ENCODE assay signal across 15 cellular contexts in genomic region chr19:4015705-4016402, GRCh38. TPM values are rescaled to one million over a fixed set of nuclear protein-coding genes. Genes with fewer than 3 reads are reported as not detected.
A peak's percentile ranks its signal among the peaks of the same experiment; 100 is the strongest.
DNase-seq lines count a peak whose midpoint lies in the region; ATAC-seq and TF ChIP-seq lines count a peak whose summit lies in the region.
"Had no signal": no experiment of that assay in that cellular context is flagged by ENCODE, and none has a peak within 500 bp of the region (broad histone marks: within the 10 kb centered on the region; RNA-seq: fewer than 3 reads in every experiment).

No MANE protein-coding gene starts in this region.

- H3F3A ChIP-seq in SK-N-SH (replicated peaks; ENCODE audit: insufficient read depth), result no peaks in the 10 kb centered on the region

- peaks cover 8% of the 10 kb centered on the region for H3K36me3 Mint-ChIP-seq in activated T-cell treated with anti-CD3 and anti-CD28 coated beads, Interleukin-2, amount 50 U/mL, for 4 hours (ENCODE audit: insufficient read depth)

- H4K91ac ChIP-seq in trophoblast cell (ENCODE audit: low read depth, low read length), result peak overlapping the region; percentile 65

- CTCF ChIA-PET in SK-N-SH (lab: Yijun Ruan, JAX), result no interaction called here

- H3K79me1 ChIP-seq in trophoblast cell (ENCODE audit: low read length), result peaks cover 16% of the 10 kb centered on the region

- H2BK120ac ChIP-seq in trophoblast cell (ENCODE audit: insufficient read depth, low read length, poor library complexity), result peak overlapping the region; percentile 65

- H3K9me2 ChIP-seq in SK-N-SH, result no peaks in the 10 kb centered on the region

- no peaks in the 10 kb centered on the region for H3K27me3 Mint-ChIP-seq in activated T-cell treated with anti-CD3 and anti-CD28 coated beads, Interleukin-2, amount 50 U/mL, for 4 hours (ENCODE audit: low read depth)

- peak overlapping the region; percentile 26 for H2BK12ac ChIP-seq in trophoblast cell (ENCODE audit: low read length)

- H3K4me1 ChIP-seq in SK-N-SH (ENCODE audit: control insufficient read depth in 1 of 2, insufficient read depth in 2 of 2, low read depth in 1 of 2, low read length in 1 of 2) (peaks cover 0 to 32% of the 10 kb centered on the region in 2 experiments; a peak in 1 of 4 replicates), right atrium auricular region (peaks cover 0 to 44% of the 10 kb centered on the region in 2 donors), trophoblast cell (ENCODE audit: control insufficient read depth in 1 of 2, insufficient read depth in 2 of 2, low read length in 2 of 2) (peaks cover 28 to 34% of the 10 kb centered on the region in 2 experiments), upper lobe of right lung (peaks cover 11% of the 10 kb centered on the region)

- H3K4me3 Mint-ChIP-seq in activated T-cell treated with anti-CD3 and anti-CD28 coated beads, Interleukin-2, amount 50 U/mL, for 4 hours, result no peak overlapping the region

- H3K27me3 ChIP-seq in SK-N-SH (ENCODE audit: insufficient read depth) (no peaks in the 10 kb centered on the region), right atrium auricular region (no peaks in the 10 kb centered on the region), trophoblast cell (ENCODE audit: insufficient read depth, low read length) (no peaks in the 10 kb centered on the region), upper lobe of right lung (no peaks in the 10 kb centered on the region)

- H3K79me2 ChIP-seq in SK-N-SH (ENCODE audit: insufficient read depth) (peaks cover 76% of the 10 kb centered on the region), trophoblast cell (ENCODE audit: control insufficient read depth, insufficient read depth, low read length, poor library complexity) (peaks cover 11% of the 10 kb centered on the region)

- TF ChIP-seq RAD21 in SK-N-SH (IDR thresholded peaks at IDR 0.05; ENCODE audit: low read length), result no peak

- H3K4ac ChIP-seq in trophoblast cell (ENCODE audit: low read depth, low read length), result peak overlapping the region; percentile 29

- peaks cover 14% of the 10 kb centered on the region for H3K4me1 Mint-ChIP-seq in activated T-cell treated with anti-CD3 and anti-CD28 coated beads, Interleukin-2, amount 50 U/mL, for 4 hours (ENCODE audit: low read depth)

- peak overlapping the region; percentile 53 for H4K8ac ChIP-seq in trophoblast cell (ENCODE audit: low read depth, low read length)

- TF ChIP-seq CTCF in SK-N-SH (IDR thresholded peaks at IDR 0.05) (no peak), right atrium auricular region (IDR thresholded peaks at IDR 0.05) (no peak), upper lobe of right lung (IDR thresholded peaks at IDR 0.05) (no peak)

- H3K4me2 ChIP-seq in SK-N-SH (no peak overlapping the region), trophoblast cell (ENCODE audit: low read length) (peak overlapping the region; percentile 39)

- DNase-seq in SK-N-SH (peak; percentile 83), right atrium auricular region (ENCODE audit: low spot score) (no peak), trophoblast cell (no peak), upper lobe of right lung (peak; percentile 63)
- DNase-seq in stimulated activated CD4-positive, alpha-beta T cell treated with anti-CD3 and anti-CD28 coated beads, Interleukin-12 subunit alpha, Interleukin-12 subunit beta, amount 100 ng/mL, for 4 hours, result no peak
- DNase-seq in activated T-cell treated with anti-CD3 and anti-CD28 coated beads, Interleukin-2, amount 50 U/mL, for 4 hours, result no peak
- DNase-seq: 8988T; activated CD4-positive, alpha-beta T cell treated with anti-CD3 and anti-CD28 coated beads, Interleukin-2, amount 50 U/mL, for 48 hours; activated gamma-delta T cell; COR-L47; erythroblast; NCI-H1105 treated with DMSO at 0.1 percent for 48 hours; T1000 had no signal

- intact Hi-C loops in upper lobe of right lung (cut with DNase I), result no loop called here

- H2AK5ac ChIP-seq in trophoblast cell (ENCODE audit: low read length), result peak overlapping the region; percentile 51

- no peak overlapping the region for H3K23ac ChIP-seq in trophoblast cell (ENCODE audit: low read length)

- H4K12ac ChIP-seq in trophoblast cell (ENCODE audit: low read depth, low read length), result no peak overlapping the region

- POLR2A ChIA-PET in SK-N-SH (lab: Yijun Ruan, JAX), result interaction anchor here (1.5 kb wide), 1 partner anchor 31 kb away, joined by 6 read pairs; the partner anchor contains the start of gene EEF2

- peak overlapping the region; percentile 80 for H2BK5ac ChIP-seq in trophoblast cell (ENCODE audit: low read depth, low read length, poor library complexity)

- H3K4me3 ChIP-seq in SK-N-SH (ENCODE audit: low read depth in 2 of 2, low read length in 1 of 2), result no peak overlapping the region
- H3K4me3 ChIP-seq in right atrium auricular region, result peak overlapping the region in 1 of 2 donors; percentile 27
- no peak overlapping the region for H3K4me3 ChIP-seq in trophoblast cell (ENCODE audit: low read depth, low read length)
- no peak overlapping the region for H3K4me3 ChIP-seq in upper lobe of right lung

- no peak for TF ChIP-seq EP300 in SK-N-SH (IDR thresholded peaks at IDR 0.05; ENCODE audit: borderline replicate concordance in 1 of 2, low read depth in 1 of 2, low read length in 1 of 2)

- H2AFZ ChIP-seq in SK-N-SH (ENCODE audit: low read depth) (no peak overlapping the region), trophoblast cell (ENCODE audit: insufficient read depth, low read length, poor library complexity) (no peak overlapping the region)

- peaks cover 82% of the 10 kb centered on the region for H4K20me1 ChIP-seq in SK-N-SH (ENCODE audit: insufficient read depth)

- H3K9ac ChIP-seq in SK-N-SH (no peak overlapping the region), trophoblast cell (ENCODE audit: low read length) (peak overlapping the region; percentile 21)

- WGBS in SK-N-SH (ENCODE audit: low lambda C conversion rate), result 90% methylated on average over 17 of the region's 37 CpGs
- no CpG with 5 or more reads among the region's 37 CpGs for WGBS in trophoblast cell (ENCODE audit: extremely low coverage, insufficient coverage, insufficient read length)

- H3K18ac ChIP-seq in trophoblast cell (ENCODE audit: low read length), result peak overlapping the region; percentile 76

- H3K36me3 ChIP-seq in SK-N-SH (replicated peaks in 1 of 2; ENCODE audit: control insufficient read depth in 1 of 2, insufficient read depth in 2 of 2, low read length in 1 of 2), result peaks cover 0 to 32% of the 10 kb centered on the region in 2 experiments
- H3K36me3 ChIP-seq in right atrium auricular region, result peaks cover 28% of the 10 kb centered on the region
- peaks cover 48 to 49% of the 10 kb centered on the region in 2 experiments for H3K36me3 ChIP-seq in trophoblast cell (ENCODE audit: control insufficient read depth in 1 of 2, insufficient read depth in 2 of 2, low read length in 2 of 2)
- H3K36me3 ChIP-seq in upper lobe of right lung, result peaks cover 28% of the 10 kb centered on the region

- H3K9me3 Mint-ChIP-seq in activated T-cell treated with anti-CD3 and anti-CD28 coated beads, Interleukin-2, amount 50 U/mL, for 4 hours, result no peaks in the 10 kb centered on the region

- H3K9me3 ChIP-seq in SK-N-SH (no peaks in the 10 kb centered on the region), right atrium auricular region (no peaks in the 10 kb centered on the region), trophoblast cell (ENCODE audit: insufficient read depth, low read depth, low read length) (no peaks in the 10 kb centered on the region), upper lobe of right lung (no peaks in the 10 kb centered on the region)

- H3K27ac ChIP-seq in SK-N-SH (ENCODE audit: low read depth in 2 of 2, low read length in 1 of 2) (peak overlapping the region in 1 of 2 experiments; percentile 84; a peak in 2 of 4 replicates), right atrium auricular region (peak overlapping the region; percentile 44 to 66), trophoblast cell (ENCODE audit: low read depth, low read length) (peak overlapping the region; percentile 79), upper lobe of right lung (peak overlapping the region; percentile 8)

- ATAC-seq in SK-N-SH treated with all-trans-retinoic acid at 6 μM for 48 hours (no peak), upper lobe of right lung (no peak), HG03108 (IDR thresholded peaks at IDR 0.05; ENCODE audit: unreplicated experiment) (no peak)
- no peak for ATAC-seq in activated T-cell treated with anti-CD3 and anti-CD28 coated beads, Interleukin-2, amount 50 U/mL, for 4 hours

- H3K14ac ChIP-seq in trophoblast cell (ENCODE audit: low read length), result peak overlapping the region; percentile 52

TF ChIP-seq in SK-N-SH treated with all-trans-retinoic acid at 6 μM for 48 hours, 23 proteins besides CTCF, POLR2A, EP300 and RAD21 (continues in another document):
- TF ChIP-seq TCF4 (CRISPR knock-in tag; IDR thresholded peaks at IDR 0.05; ENCODE audit: borderline replicate concordance) (no peak), RARB (CRISPR knock-in tag; IDR thresholded peaks at IDR 0.05) (no peak), GLIS3 (CRISPR knock-in tag; IDR thresholded peaks at IDR 0.05) (no peak)

RNA-seq across cellular contexts. Expression of gene PIAS4, which starts 8.3 kb away (rescaled TPM):
- polyA plus RNA-seq in SK-N-SH (2012; rRNA removed), result 7.7 and 14.1 TPM in 2 replicates
- polyA plus RNA-seq in SK-N-SH (2012; cell fraction: cytosol; rRNA removed), result 4.8 and 7.9 TPM in 2 replicates
- 17.7 and 23.8 TPM in 2 replicates for polyA plus RNA-seq in SK-N-SH (2012; cell fraction: nucleus; rRNA removed)
- total RNA-seq in right atrium auricular region (10 to 100 TPM; 10.9 to 11.4 TPM), upper lobe of right lung (25.4 TPM)
- polyA plus RNA-seq in trophoblast cell (2013), result 73.6 and 81.3 TPM in 2 replicates
- 10 to 100 TPM; 33.9 to 37.0 (median 35.3) TPM for total RNA-seq in activated T-cell treated with anti-CD3 and anti-CD28 coated beads, Interleukin-2, amount 50 U/mL, for 4 hours

RNA-seq across cellular contexts. Expression of gene EEF2, which starts 30.6 kb away (rescaled TPM):
- 1,295 and 1,553 TPM in 2 replicates for polyA plus RNA-seq in SK-N-SH (2012; rRNA removed)
- polyA plus RNA-seq in SK-N-SH (2012; cell fraction: cytosol; rRNA removed), result 756 and 1,170 TPM in 2 replicates
- polyA plus RNA-seq in SK-N-SH (2012; cell fraction: nucleus; rRNA removed), result 816 and 855 TPM in 2 replicates
- total RNA-seq in right atrium auricular region, result 1,000 to 10,000 TPM; 1,205 to 1,737 TPM
- polyA plus RNA-seq in trophoblast cell (2013), result 1,711 and 1,770 TPM in 2 replicates
- 1,960 TPM for total RNA-seq in upper lobe of right lung
- total RNA-seq in activated T-cell treated with anti-CD3 and anti-CD28 coated beads, Interleukin-2, amount 50 U/mL, for 4 hours, result 1,000 to 10,000 TPM; 3,493 to 4,080 (median 3,609) TPM

RNA-seq across cellular contexts. Expression of gene DAPK3, which starts 45.0 kb away (rescaled TPM):
- 118 and 142 TPM in 2 replicates for polyA plus RNA-seq in SK-N-SH (2012; rRNA removed)
- 67.8 and 92.3 TPM in 2 replicates for polyA plus RNA-seq in SK-N-SH (2012; cell fraction: cytosol; rRNA removed)
- polyA plus RNA-seq in SK-N-SH (2012; cell fraction: nucleus; rRNA removed), result 184 and 238 TPM in 2 replicates
- total RNA-seq in right atrium auricular region (100 to 1,000 TPM in 1 of 2 donors, 10 to 100 TPM in 1; 46.2 to 202 TPM), upper lobe of right lung (70.7 TPM)
- polyA plus RNA-seq in trophoblast cell (2013), result 151 and 155 TPM in 2 replicates
- 10 to 100 TPM; 41.6 to 44.3 (median 42.6) TPM for total RNA-seq in activated T-cell treated with anti-CD3 and anti-CD28 coated beads, Interleukin-2, amount 50 U/mL, for 4 hours

RNA-seq across cellular contexts. Expression of gene ZBTB7A, which starts 50.8 kb away (rescaled TPM):
- polyA plus RNA-seq in SK-N-SH (2012; rRNA removed), result 5.6 and 7.4 TPM in 2 replicates
- 2.8 and 5.8 TPM in 2 replicates for polyA plus RNA-seq in SK-N-SH (2012; cell fraction: cytosol; rRNA removed)
- polyA plus RNA-seq in SK-N-SH (2012; cell fraction: nucleus; rRNA removed), result 17.7 and 19.8 TPM in 2 replicates
- total RNA-seq in right atrium auricular region (10 to 100 TPM; 33.8 to 50.0 TPM), upper lobe of right lung (54.3 TPM)
- 33.3 and 34.5 TPM in 2 replicates for polyA plus RNA-seq in trophoblast cell (2013)
- 10 to 100 TPM; 46.6 to 49.6 (median 47.4) TPM for total RNA-seq in activated T-cell treated with anti-CD3 and anti-CD28 coated beads, Interleukin-2, amount 50 U/mL, for 4 hours

Comparison
In these comparisons a context has a peak if more than half of its experiments do, and no peak if none do; other contexts are left out.
1. DNase-seq: peak in SK-N-SH (single experiment) and upper lobe of right lung (single experiment); none in right atrium auricular region (single experiment), trophoblast cell (0 of 2), stimulated activated CD4-positive, alpha-beta T cell treated with anti-CD3 and anti-CD28 coated beads, Interleukin-12 subunit alpha, Interleukin-12 subunit beta, amount 100 ng/mL, for 4 hours (single experiment) and activated T-cell treated with anti-CD3 and anti-CD28 coated beads, Interleukin-2, amount 50 U/mL, for 4 hours (single experiment).